ENCODE assay signal across 9 cellular contexts in the genomic region with DNA sequence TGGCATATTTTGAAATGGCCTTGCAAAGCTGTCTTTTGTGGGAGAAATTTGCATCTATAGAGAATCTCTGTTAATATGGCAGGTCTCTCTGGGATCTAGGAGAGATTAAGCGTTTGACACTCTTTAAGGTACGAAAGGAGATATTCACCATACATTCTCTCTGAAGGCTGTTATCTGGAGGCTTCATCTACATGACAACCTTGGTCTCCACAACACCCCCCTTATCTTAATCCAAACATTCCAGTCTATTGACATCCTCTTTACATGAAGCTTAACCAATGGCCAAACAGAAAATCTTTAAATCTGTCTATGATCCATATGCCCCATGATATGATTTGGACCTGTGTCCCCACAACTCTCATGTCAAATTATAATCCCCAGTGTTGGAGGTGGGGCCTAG.
"Had no signal": no experiment of that assay in that cellular context is flagged by ENCODE, and none has a peak within 500 bp of the region (broad histone marks: within the 10 kb centered on the region; RNA-seq: fewer than 3 reads in every experiment).

No MANE protein-coding gene starts in this region.

- H3K36me3 ChIP-seq: HAP-1 had no signal

- H3K4me3 ChIP-seq: GM23248, HAP-1, K562 had no signal

- DNase-seq: GM23248, GOT3, H7, HFFc6, IMR-90, KG1 had no signal

- H3K9ac ChIP-seq: GM23248 had no signal

- ATAC-seq: HCT116, K562 had no signal

- H3K27ac ChIP-seq: GM23248 had no signal
